Comparison of ENCODE assay signal across 26 cellular contexts in genomic region chr5:77869115-77869798, GRCh38.
A peak's percentile ranks its signal among the peaks of the same experiment; 100 is the strongest.
DNase-seq lines count a peak whose midpoint lies in the region; ATAC-seq and TF ChIP-seq lines count a peak whose summit lies in the region.
"Had no signal": no experiment of that assay in that cellular context is flagged by ENCODE, and none has a peak within 500 bp of the region (broad histone marks: within the 10 kb centered on the region; RNA-seq: fewer than 3 reads in every experiment).

No MANE protein-coding gene starts in this region.

- H3K4me1 ChIP-seq in parathyroid adenoma = no peaks in the 10 kb centered on the region
- H3K4me1 ChIP-seq: colonic mucosa, right atrium auricular region, stomach, tibial artery had no signal

- no peak overlapping the region for H3K4me3 Mint-ChIP-seq in T-cell
- H3K4me3 Mint-ChIP-seq: activated CD4-positive, alpha-beta T cell treated with anti-CD3 and anti-CD28 coated beads for 36 hours; activated CD8-positive, alpha-beta T cell treated with anti-CD3 and anti-CD28 coated beads, Interleukin-2, amount 10 ng/mL, durations not matched to agents 7 days and 5 days; activated naive CD8-positive, alpha-beta T cell; CD4-positive, alpha-beta memory T cell; T-helper 2 cell treated with Interferon-gamma antibody and Interleukin-4, amounts not matched to agents 5 μg/mL and 100 μg/mL, for 36 hours had no signal

- no peak overlapping the region for H3K27ac ChIP-seq in parathyroid adenoma
- H3K27ac ChIP-seq: colonic mucosa, right atrium auricular region, stomach, tibial artery had no signal

- POLR2A ChIA-PET in T-cell (lab: Charles Lee) = no interaction called here

- ATAC-seq in T-cell (replicated peaks in 1 of 4) (no peak), HG03469 (IDR thresholded peaks at IDR 0.05; ENCODE audit: unreplicated experiment) (no peak)
- ATAC-seq: activated CD4-positive, alpha-beta T cell treated with anti-CD3 and anti-CD28 coated beads for 36 hours; activated CD8-positive, alpha-beta T cell treated with anti-CD3 and anti-CD28 coated beads, Interleukin-2, amount 10 ng/mL, durations not matched to agents 7 days and 5 days; HCT116 had no signal

- no peaks in the 10 kb centered on the region for H3K79me2 ChIP-seq in parathyroid adenoma

- H3K4me3 ChIP-seq in parathyroid adenoma (ENCODE audit: low read depth, low read length) = no peak overlapping the region
- H3K4me3 ChIP-seq: colonic mucosa, right atrium auricular region, stomach, tibial artery had no signal

- no peaks in the 10 kb centered on the region for H3K9me3 ChIP-seq in parathyroid adenoma (ENCODE audit: control insufficient read depth, low read length)
- H3K9me3 ChIP-seq: colonic mucosa, right atrium auricular region, stomach, tibial artery had no signal

- no peak for TF ChIP-seq CTCF in parathyroid adenoma (IDR thresholded peaks at IDR 0.05)

- H3K9ac ChIP-seq in parathyroid adenoma = no peak overlapping the region

- H3K4me1 Mint-ChIP-seq in T-cell = no peaks in the 10 kb centered on the region
- H3K4me1 Mint-ChIP-seq: activated CD4-positive, alpha-beta T cell treated with anti-CD3 and anti-CD28 coated beads for 36 hours; CD4-positive, alpha-beta memory T cell had no signal

- DNase-seq in NCI-H1417 (lab: John Stamatoyannopoulos, UW) (peak; percentile 26 to 92 (median 80)), NCI-H1417 treated with DMSO at 0.1 percent for 48 hours (lab: John Stamatoyannopoulos, UW) (no peak), NCI-H2081 (lab: John Stamatoyannopoulos, UW) (peak; percentile 47 to 84), NCI-H748 (lab: John Stamatoyannopoulos, UW; ENCODE audit: unreplicated experiment) (peak; percentile 89), SW 1271 (lab: John Stamatoyannopoulos, UW) (no peak), T-cell (no peak)
- DNase-seq: activated CD4-positive, alpha-beta T cell treated with anti-CD3 and anti-CD28 coated beads for 36 hours; activated CD8-positive, alpha-beta T cell treated with anti-CD3 and anti-CD28 coated beads, Interleukin-2, amount 10 ng/mL, durations not matched to agents 7 days and 5 days; activated effector memory CD4-positive, alpha-beta T cell treated with Interleukin-2 at 50 U/mL for 16 hours; aorta; CD4-positive, alpha-beta memory T cell; colonic mucosa; DMS53; effector CD8-positive, alpha-beta T cell; KG1; mammary epithelial cell; NCI-H2029 treated with DMSO at 0.1 percent for 48 hours; stimulated activated CD4-positive, alpha-beta T cell treated with anti-CD3 and anti-CD28 coated beads, Interleukin-2, amount 100 ng/mL, for 24 hours; stomach; tibial artery had no signal

- CTCF ChIA-PET in T-cell (lab: Charles Lee) = no interaction called here

- no peaks in the 10 kb centered on the region for H3K9me3 Mint-ChIP-seq in T-cell
- H3K9me3 Mint-ChIP-seq: T-helper 2 cell treated with Interferon-gamma antibody and Interleukin-4, amounts not matched to agents 5 μg/mL and 100 μg/mL, for 36 hours had no signal

- H3K27ac Mint-ChIP-seq in T-cell = no peak overlapping the region
- H3K27ac Mint-ChIP-seq: activated CD4-positive, alpha-beta T cell treated with anti-CD3 and anti-CD28 coated beads for 36 hours; activated CD8-positive, alpha-beta T cell treated with anti-CD3 and anti-CD28 coated beads, Interleukin-2, amount 10 ng/mL, durations not matched to agents 7 days and 5 days; activated naive CD8-positive, alpha-beta T cell; CD4-positive, alpha-beta memory T cell; T-helper 2 cell treated with Interferon-gamma antibody and Interleukin-4, amounts not matched to agents 5 μg/mL and 100 μg/mL, for 36 hours had no signal

- H3K36me3 ChIP-seq in parathyroid adenoma (ENCODE audit: control insufficient read depth, insufficient read depth, low read length) = no peaks in the 10 kb centered on the region
- H3K36me3 ChIP-seq: colonic mucosa, right atrium auricular region, stomach, tibial artery had no signal

- peak overlapping the region; percentile 57 for H2AFZ ChIP-seq in parathyroid adenoma

- peaks cover 0 to 8% of the 10 kb centered on the region in 2 donors for H3K27me3 Mint-ChIP-seq in T-cell
- H3K27me3 Mint-ChIP-seq: activated CD4-positive, alpha-beta T cell treated with anti-CD3 and anti-CD28 coated beads for 36 hours had no signal

- H3K27me3 ChIP-seq in parathyroid adenoma (ENCODE audit: control insufficient read depth, insufficient read depth, low read length) = no peaks in the 10 kb centered on the region
- H3K27me3 ChIP-seq: colonic mucosa, right atrium auricular region had no signal

- H3K4me2 ChIP-seq in parathyroid adenoma (ENCODE audit: low read length) = peak overlapping the region; percentile 23

- no peaks in the 10 kb centered on the region for H3K36me3 Mint-ChIP-seq in T-cell
- H3K36me3 Mint-ChIP-seq: activated naive CD8-positive, alpha-beta T cell; CD4-positive, alpha-beta memory T cell had no signal

Comparison
In these comparisons a context has a peak if more than half of its experiments do, and no peak if none do; other contexts are left out.
1. DNase-seq: peak in NCI-H1417 (3 of 3), NCI-H2081 (2 of 2) and NCI-H748 (single experiment); none in NCI-H1417 treated with DMSO at 0.1 percent for 48 hours (single experiment), SW 1271 (0 of 2) and T-cell (0 of 34).